ENCODE assay signal across 15 cellular contexts in the genomic region with DNA sequence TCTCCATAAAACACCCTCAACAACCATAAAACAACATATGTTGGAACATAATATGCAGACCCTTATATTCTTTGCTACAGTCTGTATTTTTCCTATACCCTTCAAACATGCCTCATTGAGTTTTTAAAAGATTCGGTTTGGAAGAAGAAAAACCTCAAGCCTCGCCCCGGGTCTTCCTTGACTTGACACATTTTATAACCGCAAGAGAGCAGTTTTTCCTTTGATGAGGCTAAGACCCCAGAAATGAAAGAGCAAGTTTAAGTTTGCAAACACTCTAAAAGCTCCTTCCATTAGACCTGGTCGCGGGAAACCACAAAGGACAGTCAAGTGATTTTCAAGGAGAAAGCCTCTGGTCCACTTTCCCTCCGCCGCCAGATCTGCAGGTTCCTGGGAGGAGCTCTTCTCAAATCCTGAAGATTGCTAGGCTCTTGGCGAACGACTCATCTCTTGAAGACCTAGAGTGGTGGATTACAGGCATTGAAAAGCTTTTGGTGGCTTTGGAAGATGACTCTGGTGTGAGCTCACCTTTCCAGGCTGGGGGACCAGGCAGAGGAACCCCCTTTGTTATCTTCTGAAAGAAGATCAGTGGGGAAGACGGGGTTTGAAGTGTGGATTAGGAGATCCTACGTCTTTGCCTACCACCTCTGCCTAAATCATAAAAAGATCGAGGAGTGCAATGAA. TPM values are rescaled to one million over a fixed set of nuclear protein-coding genes. Genes with fewer than 3 reads are reported as not detected.
DNase-seq lines count a peak whose midpoint lies in the region; ATAC-seq lines count a peak whose summit lies in the region.
"Had no signal": no experiment of that assay in that cellular context is flagged by ENCODE, and none has a peak within 500 bp of the region (broad histone marks: within the 10 kb centered on the region; RNA-seq: fewer than 3 reads in every experiment).

A gene with protein sequence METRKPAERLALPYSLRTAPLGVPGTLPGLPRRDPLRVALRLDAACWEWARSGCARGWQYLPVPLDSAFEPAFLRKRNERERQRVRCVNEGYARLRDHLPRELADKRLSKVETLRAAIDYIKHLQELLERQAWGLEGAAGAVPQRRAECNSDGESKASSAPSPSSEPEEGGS (plus strand): TSS at position 356 of the 681 bp plus-strand sequence. CDS start 515 bp downstream, outside the sequence.

- no peak within 1 kb of the TSS for H3K27ac Mint-ChIP-seq in T-helper 1 cell treated with Interleukin-12 subunit alpha and Interleukin-12 subunit beta and Interleukin-4 antibody, amounts not matched to agents 30 μg/mL and 1 μg/mL, for 36 hours
- H3K27ac Mint-ChIP-seq in T-cell: peak within 1 kb of the TSS in 1 of 2 donors; percentile 15
- no peak within 1 kb of the TSS for H3K27ac Mint-ChIP-seq in stimulated activated naive CD8-positive, alpha-beta T cell treated with anti-CD3 and anti-CD28 coated beads, Interleukin-15, amount 100 ng/mL, for 72 hours
- H3K27ac Mint-ChIP-seq: activated T-helper 2 cell treated with anti-CD3 and anti-CD28 coated beads, Interferon-gamma antibody, Interleukin-2, Interleukin-4, amounts not matched to agents 10 μg/mL and 5 μg/mL and 100 μg/mL, durations not matched to agents 14 hours and 24 hours and 36 hours had no signal

- no peak for ATAC-seq in T-cell (replicated peaks in 1 of 4)
- ATAC-seq in stimulated activated naive CD8-positive, alpha-beta T cell treated with anti-CD3 and anti-CD28 coated beads, Interleukin-15, amount 100 ng/mL, for 72 hours: no peak
- ATAC-seq: A549, Panc1 had no signal

- no peaks in the 10 kb centered on the region for H3K9me3 Mint-ChIP-seq in T-helper 1 cell treated with Interleukin-12 subunit alpha and Interleukin-12 subunit beta and Interleukin-4 antibody, amounts not matched to agents 30 μg/mL and 1 μg/mL, for 36 hours
- H3K9me3 Mint-ChIP-seq in T-cell: no peaks in the 10 kb centered on the region
- H3K9me3 Mint-ChIP-seq in stimulated activated naive CD8-positive, alpha-beta T cell treated with anti-CD3 and anti-CD28 coated beads, Interleukin-15, amount 100 ng/mL, for 72 hours: no peaks in the 10 kb centered on the region
- H3K9me3 Mint-ChIP-seq: activated T-helper 2 cell treated with anti-CD3 and anti-CD28 coated beads, Interferon-gamma antibody, Interleukin-2, Interleukin-4, amounts not matched to agents 10 μg/mL and 5 μg/mL and 100 μg/mL, durations not matched to agents 14 hours and 24 hours and 36 hours had no signal

- CTCF ChIA-PET in T-cell (lab: Charles Lee): interaction anchor here in 1 of 2 donors (0.5 kb wide), 1 partner anchor 147 kb away, joined by 3 read pairs; no protein-coding TSS in a partner anchor

- H3K27me3 Mint-ChIP-seq in T-helper 1 cell treated with Interleukin-12 subunit alpha and Interleukin-12 subunit beta and Interleukin-4 antibody, amounts not matched to agents 30 μg/mL and 1 μg/mL, for 36 hours (ENCODE audit: low read depth): peaks cover 71% of the 10 kb centered on the region
- H3K27me3 Mint-ChIP-seq in T-cell: peaks cover 57 to 67% of the 10 kb centered on the region in 2 donors
- H3K27me3 Mint-ChIP-seq in stimulated activated naive CD8-positive, alpha-beta T cell treated with anti-CD3 and anti-CD28 coated beads, Interleukin-15, amount 100 ng/mL, for 72 hours: peaks cover 96% of the 10 kb centered on the region

- peaks cover 14% of the 10 kb centered on the region for H3K4me1 Mint-ChIP-seq in T-helper 1 cell treated with Interleukin-12 subunit alpha and Interleukin-12 subunit beta and Interleukin-4 antibody, amounts not matched to agents 30 μg/mL and 1 μg/mL, for 36 hours (ENCODE audit: low read depth)
- peaks cover 14 to 23% (median 18%) of the 10 kb centered on the region in 3 donors for H3K4me1 Mint-ChIP-seq in T-cell
- peaks cover 26% of the 10 kb centered on the region for H3K4me1 Mint-ChIP-seq in stimulated activated naive CD8-positive, alpha-beta T cell treated with anti-CD3 and anti-CD28 coated beads, Interleukin-15, amount 100 ng/mL, for 72 hours

- peak within 1 kb of the TSS; percentile 28 for H3K4me3 Mint-ChIP-seq in T-helper 1 cell treated with Interleukin-12 subunit alpha and Interleukin-12 subunit beta and Interleukin-4 antibody, amounts not matched to agents 30 μg/mL and 1 μg/mL, for 36 hours
- H3K4me3 Mint-ChIP-seq in T-cell: peak within 1 kb of the TSS; percentile 25 to 59 (median 39)
- peak within 1 kb of the TSS; percentile 68 to 70 for H3K4me3 Mint-ChIP-seq in stimulated activated naive CD8-positive, alpha-beta T cell treated with anti-CD3 and anti-CD28 coated beads, Interleukin-15, amount 100 ng/mL, for 72 hours

- POLR2A ChIA-PET in T-cell (lab: Charles Lee): no interaction called here

- DNase-seq in T-helper 1 cell (no peak), T-cell (no peak), nucleus accumbens (lab: John Stamatoyannopoulos, UW) (no peak), NCI-H1436 (lab: John Stamatoyannopoulos, UW) (no peak), iPS-NIHi7 (ENCODE audit: extremely low spot score) (no peak)
- DNase-seq in stimulated activated naive CD8-positive, alpha-beta T cell treated with anti-CD3 and anti-CD28 coated beads, Interleukin-15, amount 100 ng/mL, for 72 hours: no peak
- DNase-seq: mesenchymal stem cell, NCI-H2029 had no signal

- no peaks in the 10 kb centered on the region for H3K36me3 Mint-ChIP-seq in T-helper 1 cell treated with Interleukin-12 subunit alpha and Interleukin-12 subunit beta and Interleukin-4 antibody, amounts not matched to agents 30 μg/mL and 1 μg/mL, for 36 hours (ENCODE audit: low read depth)
- H3K36me3 Mint-ChIP-seq in T-cell: peaks cover 3% of the 10 kb centered on the region

- peak within 1 kb of the TSS; percentile 59 for H3K4me3 ChIP-seq in iPS-18c (ENCODE audit: insufficient read depth, low read depth, low read length)
- H3K4me3 ChIP-seq: A549, right lobe of liver had no signal

- H3K9me3 ChIP-seq in iPS-18c (ENCODE audit: control insufficient read depth, insufficient read depth, low read length): no peaks in the 10 kb centered on the region
- H3K9me3 ChIP-seq: A549, right lobe of liver had no signal

RNA-seq across cellular contexts. Expression of the gene that starts here (rescaled TPM):
- not detected for total RNA-seq in T-cell
- total RNA-seq: activated T-helper 2 cell treated with anti-CD3 and anti-CD28 coated beads, Interferon-gamma antibody, Interleukin-2, Interleukin-4, amounts not matched to agents 10 μg/mL and 5 μg/mL and 100 μg/mL, durations not matched to agents 14 hours and 24 hours and 36 hours; Daoy; right lobe of liver had no signal
